ENCODE assay signal across 10 cellular contexts in the genomic region with DNA sequence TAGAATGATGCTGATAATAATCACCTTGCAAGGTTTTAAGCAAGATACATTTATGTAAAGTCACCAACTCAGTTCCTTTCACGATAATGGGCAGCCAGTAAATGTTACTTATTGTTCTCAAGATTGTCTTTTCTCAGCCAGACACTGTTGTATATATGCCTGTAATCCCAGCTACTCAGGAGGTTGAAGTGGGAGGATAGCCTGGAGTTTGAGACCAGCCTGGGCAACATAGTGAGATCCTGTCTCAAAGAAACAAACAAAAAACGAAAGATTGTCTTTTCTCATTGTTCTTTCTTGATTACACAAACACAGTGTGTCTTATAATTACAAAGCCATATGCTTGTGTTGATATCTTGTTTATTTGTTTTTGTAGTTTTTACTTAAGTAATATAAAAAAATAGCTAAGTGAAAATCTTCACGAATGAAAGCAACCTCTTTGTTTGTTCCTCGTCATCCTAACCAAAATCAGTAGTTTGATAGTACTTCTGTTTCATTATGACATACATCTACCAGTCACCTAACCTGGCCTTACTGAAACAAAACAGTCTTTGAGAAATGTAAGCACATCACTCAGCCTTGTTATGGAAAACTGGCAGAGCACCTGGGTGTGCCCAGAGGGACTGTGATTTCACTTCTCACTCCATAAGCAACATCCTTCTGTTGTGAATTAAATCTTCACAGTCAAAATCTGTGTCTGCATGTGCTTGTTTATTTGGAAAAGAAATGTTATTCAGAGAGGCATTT.
A peak's percentile ranks its signal among the peaks of the same experiment; 100 is the strongest.
DNase-seq lines count a peak whose midpoint lies in the region; ATAC-seq, FAIRE-seq and TF ChIP-seq lines count a peak whose summit lies in the region.
"Had no signal": no experiment of that assay in that cellular context is flagged by ENCODE, and none has a peak within 500 bp of the region (broad histone marks: within the 10 kb centered on the region; RNA-seq: fewer than 3 reads in every experiment).

No MANE protein-coding gene starts in this region.

- H3K9ac ChIP-seq in kidney (ENCODE audit: low read length in 2 of 2), result no peak overlapping the region

- intact Hi-C loops in kidney (cut with DNase I), result no loop called here

- H3K4me1 ChIP-seq in kidney (ENCODE audit: control insufficient read depth in 1 of 2, insufficient read depth in 1 of 2, low read depth in 1 of 2, low read length in 2 of 2), result no peaks in the 10 kb centered on the region

- no peak for TF ChIP-seq CTCF in kidney (IDR thresholded peaks at IDR 0.05; ENCODE audit: borderline replicate concordance, extremely low read depth, insufficient read depth)

- peak; percentile 63 for ATAC-seq in GM18505 (IDR thresholded peaks at IDR 0.05; ENCODE audit: unreplicated experiment)
- ATAC-seq in GM19467 (IDR thresholded peaks at IDR 0.05; ENCODE audit: unreplicated experiment), result peak; percentile 72
- peak; percentile 75 for ATAC-seq in HG02973 (IDR thresholded peaks at IDR 0.05; ENCODE audit: unreplicated experiment)
- ATAC-seq: stimulated activated naive CD8-positive, alpha-beta T cell treated with anti-CD3 and anti-CD28 coated beads, Interleukin-15, amount 100 ng/mL, for 72 hours had no signal

- no peak overlapping the region for H3K4me3 ChIP-seq in kidney (ENCODE audit: low read length in 2 of 2)

- H3K27ac ChIP-seq in kidney (ENCODE audit: low read depth in 2 of 2, low read length in 2 of 2), result no peak overlapping the region

- TF ChIP-seq POLR2A in GM18505 (IDR thresholded peaks at IDR 0.05; ENCODE audit: borderline replicate concordance, extremely low read depth, insufficient read depth, insufficient read length), result no peak

- DNase-seq in NCI-H748 treated with DMSO at 0.1 percent for 48 hours (lab: John Stamatoyannopoulos, UW), result peak; percentile 20
- DNase-seq in cerebellar nuclear complex (lab: John Stamatoyannopoulos, UW), result no peak
- no peak for DNase-seq in NCI-H1105 (lab: John Stamatoyannopoulos, UW)
- no peak for DNase-seq in kidney
- no peak for DNase-seq in NCI-H226
- DNase-seq: Calu3; stimulated activated naive CD8-positive, alpha-beta T cell treated with anti-CD3 and anti-CD28 coated beads, Interleukin-15, amount 100 ng/mL, for 72 hours had no signal

- no peak for FAIRE-seq in kidney (lab: Jason Lieb, UNC)

- H3K9me3 ChIP-seq in kidney (ENCODE audit: control insufficient read depth in 1 of 2, low read length in 2 of 2), result no peaks in the 10 kb centered on the region

- no peaks in the 10 kb centered on the region for H3K36me3 ChIP-seq in kidney (ENCODE audit: control insufficient read depth in 1 of 2, insufficient read depth in 2 of 2, low read length in 2 of 2)
